ENCODE assay signal across 1 cellular context in the genomic region with DNA sequence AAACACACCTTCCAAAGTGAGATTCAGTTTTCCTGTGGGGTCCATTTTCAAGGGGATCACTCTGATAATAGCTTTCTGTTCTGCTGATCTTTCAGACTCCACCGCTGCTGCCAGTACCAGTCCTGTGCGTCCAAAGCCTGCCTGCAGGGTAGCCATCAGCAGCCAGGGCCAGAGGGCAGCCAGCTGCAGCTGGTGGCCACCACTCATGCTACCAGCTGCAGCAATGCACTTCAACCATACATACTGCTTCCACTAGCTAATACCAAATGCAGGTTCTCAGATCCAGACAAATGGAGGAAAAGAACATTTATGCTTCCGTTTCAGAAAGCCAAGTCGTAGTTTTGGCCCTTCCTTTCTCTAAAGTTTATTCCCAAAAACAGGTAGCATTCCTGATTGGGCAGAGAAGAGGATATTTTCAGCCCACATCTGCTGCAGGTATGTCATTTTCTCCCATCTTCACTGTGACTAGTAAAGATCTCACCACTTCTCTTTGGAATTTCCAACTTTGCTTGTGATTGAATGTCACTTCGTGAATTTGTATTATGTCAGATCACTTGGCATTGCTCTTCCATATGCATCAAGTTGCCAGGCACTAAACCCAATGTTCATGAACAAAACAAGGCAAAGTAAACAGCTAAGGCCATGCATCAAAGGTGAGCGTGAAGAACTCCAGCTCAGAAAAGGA.
A peak's percentile ranks its signal among the peaks of the same experiment; 100 is the strongest.
TF ChIP-seq lines count a peak whose summit lies in the region.

No MANE protein-coding gene starts in this region.

TF ChIP-seq in HepG2, 621 proteins besides CTCF, POLR2A, EP300 and RAD21 (continued from another document and continues in another):
- TF ChIP-seq, protein P1, sequence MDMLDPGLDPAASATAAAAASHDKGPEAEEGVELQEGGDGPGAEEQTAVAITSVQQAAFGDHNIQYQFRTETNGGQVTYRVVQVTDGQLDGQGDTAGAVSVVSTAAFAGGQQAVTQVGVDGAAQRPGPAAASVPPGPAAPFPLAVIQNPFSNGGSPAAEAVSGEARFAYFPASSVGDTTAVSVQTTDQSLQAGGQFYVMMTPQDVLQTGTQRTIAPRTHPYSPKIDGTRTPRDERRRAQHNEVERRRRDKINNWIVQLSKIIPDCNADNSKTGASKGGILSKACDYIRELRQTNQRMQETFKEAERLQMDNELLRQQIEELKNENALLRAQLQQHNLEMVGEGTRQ (IDR thresholded peaks at IDR 0.05; ENCODE audit: low read depth, low read length) = 0 out of 2 replicates have a peak, but pooled peaks have one; percentile 6
- TF ChIP-seq, protein P1 (CRISPR knock-in tag; IDR thresholded peaks at IDR 0.05; ENCODE audit: borderline replicate concordance) = no peak
- TF ChIP-seq MBD4 (IDR thresholded peaks at IDR 0.05; ENCODE audit: borderline replicate concordance, low read length) = peak; percentile 57; the same call in 1 of the 2 replicates
- TF ChIP-seq, protein P2, sequence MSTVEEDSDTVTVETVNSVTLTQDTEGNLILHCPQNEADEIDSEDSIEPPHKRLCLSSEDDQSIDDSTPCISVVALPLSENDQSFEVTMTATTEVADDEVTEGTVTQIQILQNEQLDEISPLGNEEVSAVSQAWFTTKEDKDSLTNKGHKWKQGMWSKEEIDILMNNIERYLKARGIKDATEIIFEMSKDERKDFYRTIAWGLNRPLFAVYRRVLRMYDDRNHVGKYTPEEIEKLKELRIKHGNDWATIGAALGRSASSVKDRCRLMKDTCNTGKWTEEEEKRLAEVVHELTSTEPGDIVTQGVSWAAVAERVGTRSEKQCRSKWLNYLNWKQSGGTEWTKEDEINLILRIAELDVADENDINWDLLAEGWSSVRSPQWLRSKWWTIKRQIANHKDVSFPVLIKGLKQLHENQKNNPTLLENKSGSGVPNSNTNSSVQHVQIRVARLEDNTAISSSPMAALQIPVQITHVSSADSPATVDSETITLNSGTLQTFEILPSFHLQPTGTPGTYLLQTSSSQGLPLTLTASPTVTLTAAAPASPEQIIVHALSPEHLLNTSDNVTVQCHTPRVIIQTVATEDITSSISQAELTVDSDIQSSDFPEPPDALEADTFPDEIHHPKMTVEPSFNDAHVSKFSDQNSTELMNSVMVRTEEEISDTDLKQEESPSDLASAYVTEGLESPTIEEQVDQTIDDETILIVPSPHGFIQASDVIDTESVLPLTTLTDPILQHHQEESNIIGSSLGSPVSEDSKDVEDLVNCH (CRISPR knock-in tag; IDR thresholded peaks at IDR 0.05) = no peak
- TF ChIP-seq, protein P3, sequence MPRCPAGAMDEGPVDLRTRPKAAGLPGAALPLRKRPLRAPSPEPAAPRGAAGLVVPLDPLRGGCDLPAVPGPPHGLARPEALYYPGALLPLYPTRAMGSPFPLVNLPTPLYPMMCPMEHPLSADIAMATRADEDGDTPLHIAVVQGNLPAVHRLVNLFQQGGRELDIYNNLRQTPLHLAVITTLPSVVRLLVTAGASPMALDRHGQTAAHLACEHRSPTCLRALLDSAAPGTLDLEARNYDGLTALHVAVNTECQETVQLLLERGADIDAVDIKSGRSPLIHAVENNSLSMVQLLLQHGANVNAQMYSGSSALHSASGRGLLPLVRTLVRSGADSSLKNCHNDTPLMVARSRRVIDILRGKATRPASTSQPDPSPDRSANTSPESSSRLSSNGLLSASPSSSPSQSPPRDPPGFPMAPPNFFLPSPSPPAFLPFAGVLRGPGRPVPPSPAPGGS (CRISPR knock-in tag; IDR thresholded peaks at IDR 0.05) = no peak
- TF ChIP-seq GTF2F1 (IDR thresholded peaks at IDR 0.05; ENCODE audit: low read length) = no peak
- no peak for TF ChIP-seq SNRNP70 (IDR thresholded peaks at IDR 0.05; ENCODE audit: low read depth, low read length)
- TF ChIP-seq, protein P4, sequence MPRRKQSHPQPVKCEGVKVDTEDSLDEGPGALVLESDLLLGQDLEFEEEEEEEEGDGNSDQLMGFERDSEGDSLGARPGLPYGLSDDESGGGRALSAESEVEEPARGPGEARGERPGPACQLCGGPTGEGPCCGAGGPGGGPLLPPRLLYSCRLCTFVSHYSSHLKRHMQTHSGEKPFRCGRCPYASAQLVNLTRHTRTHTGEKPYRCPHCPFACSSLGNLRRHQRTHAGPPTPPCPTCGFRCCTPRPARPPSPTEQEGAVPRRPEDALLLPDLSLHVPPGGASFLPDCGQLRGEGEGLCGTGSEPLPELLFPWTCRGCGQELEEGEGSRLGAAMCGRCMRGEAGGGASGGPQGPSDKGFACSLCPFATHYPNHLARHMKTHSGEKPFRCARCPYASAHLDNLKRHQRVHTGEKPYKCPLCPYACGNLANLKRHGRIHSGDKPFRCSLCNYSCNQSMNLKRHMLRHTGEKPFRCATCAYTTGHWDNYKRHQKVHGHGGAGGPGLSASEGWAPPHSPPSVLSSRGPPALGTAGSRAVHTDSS (CRISPR knock-in tag; conservative IDR thresholded peaks at IDR 0.05) = no peak
- TF ChIP-seq ZNF317 (CRISPR knock-in tag; IDR thresholded peaks at IDR 0.05) = no peak
- TF ChIP-seq, protein P5, sequence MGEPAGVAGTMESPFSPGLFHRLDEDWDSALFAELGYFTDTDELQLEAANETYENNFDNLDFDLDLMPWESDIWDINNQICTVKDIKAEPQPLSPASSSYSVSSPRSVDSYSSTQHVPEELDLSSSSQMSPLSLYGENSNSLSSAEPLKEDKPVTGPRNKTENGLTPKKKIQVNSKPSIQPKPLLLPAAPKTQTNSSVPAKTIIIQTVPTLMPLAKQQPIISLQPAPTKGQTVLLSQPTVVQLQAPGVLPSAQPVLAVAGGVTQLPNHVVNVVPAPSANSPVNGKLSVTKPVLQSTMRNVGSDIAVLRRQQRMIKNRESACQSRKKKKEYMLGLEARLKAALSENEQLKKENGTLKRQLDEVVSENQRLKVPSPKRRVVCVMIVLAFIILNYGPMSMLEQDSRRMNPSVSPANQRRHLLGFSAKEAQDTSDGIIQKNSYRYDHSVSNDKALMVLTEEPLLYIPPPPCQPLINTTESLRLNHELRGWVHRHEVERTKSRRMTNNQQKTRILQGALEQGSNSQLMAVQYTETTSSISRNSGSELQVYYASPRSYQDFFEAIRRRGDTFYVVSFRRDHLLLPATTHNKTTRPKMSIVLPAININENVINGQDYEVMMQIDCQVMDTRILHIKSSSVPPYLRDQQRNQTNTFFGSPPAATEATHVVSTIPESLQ (CRISPR knock-in tag; conservative IDR thresholded peaks at IDR 0.05) = no peak
- TF ChIP-seq ZNF207 (IDR thresholded peaks at IDR 0.05; ENCODE audit: borderline replicate concordance) = no peak
- TF ChIP-seq ZNF264 (CRISPR knock-in tag; IDR thresholded peaks at IDR 0.05) = 0 out of 2 replicates have a peak, but pooled peaks have one; percentile 41
- TF ChIP-seq, protein P6, sequence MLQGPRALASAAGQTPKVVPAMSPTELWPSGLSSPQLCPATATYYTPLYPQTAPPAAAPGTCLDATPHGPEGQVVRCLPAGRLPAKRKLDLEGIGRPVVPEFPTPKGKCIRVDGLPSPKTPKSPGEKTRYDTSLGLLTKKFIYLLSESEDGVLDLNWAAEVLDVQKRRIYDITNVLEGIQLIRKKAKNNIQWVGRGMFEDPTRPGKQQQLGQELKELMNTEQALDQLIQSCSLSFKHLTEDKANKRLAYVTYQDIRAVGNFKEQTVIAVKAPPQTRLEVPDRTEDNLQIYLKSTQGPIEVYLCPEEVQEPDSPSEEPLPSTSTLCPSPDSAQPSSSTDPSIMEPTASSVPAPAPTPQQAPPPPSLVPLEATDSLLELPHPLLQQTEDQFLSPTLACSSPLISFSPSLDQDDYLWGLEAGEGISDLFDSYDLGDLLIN (CRISPR knock-in tag; IDR thresholded peaks at IDR 0.05; ENCODE audit: borderline replicate concordance) = no peak
- TF ChIP-seq CCAR2 (optimal IDR thresholded peaks at IDR 0.05; ENCODE audit: low read depth, low read length) = no peak
- TF ChIP-seq ARID2 (CRISPR knock-in tag; IDR thresholded peaks at IDR 0.05; ENCODE audit: borderline replicate concordance) = no peak
- TF ChIP-seq ZNF761 (CRISPR knock-in tag; conservative IDR thresholded peaks at IDR 0.05) = no peak
- TF ChIP-seq TGIF2 (CRISPR knock-in tag; IDR thresholded peaks at IDR 0.05) = peak; percentile 35; the same call in 1 of the 2 replicates
- TF ChIP-seq, protein P7, sequence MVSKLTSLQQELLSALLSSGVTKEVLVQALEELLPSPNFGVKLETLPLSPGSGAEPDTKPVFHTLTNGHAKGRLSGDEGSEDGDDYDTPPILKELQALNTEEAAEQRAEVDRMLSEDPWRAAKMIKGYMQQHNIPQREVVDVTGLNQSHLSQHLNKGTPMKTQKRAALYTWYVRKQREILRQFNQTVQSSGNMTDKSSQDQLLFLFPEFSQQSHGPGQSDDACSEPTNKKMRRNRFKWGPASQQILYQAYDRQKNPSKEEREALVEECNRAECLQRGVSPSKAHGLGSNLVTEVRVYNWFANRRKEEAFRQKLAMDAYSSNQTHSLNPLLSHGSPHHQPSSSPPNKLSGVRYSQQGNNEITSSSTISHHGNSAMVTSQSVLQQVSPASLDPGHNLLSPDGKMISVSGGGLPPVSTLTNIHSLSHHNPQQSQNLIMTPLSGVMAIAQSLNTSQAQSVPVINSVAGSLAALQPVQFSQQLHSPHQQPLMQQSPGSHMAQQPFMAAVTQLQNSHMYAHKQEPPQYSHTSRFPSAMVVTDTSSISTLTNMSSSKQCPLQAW (CRISPR knock-in tag; IDR thresholded peaks at IDR 0.05) = peak; percentile 62; the same call in 1 of the 2 replicates
- no peak for TF ChIP-seq NFE2L2 (IDR thresholded peaks at IDR 0.05; ENCODE audit: low read length)
- no peak for TF ChIP-seq GFI1 (CRISPR knock-in tag; IDR thresholded peaks at IDR 0.05; ENCODE audit: borderline replicate concordance)
- no peak for TF ChIP-seq ZNF329 (CRISPR knock-in tag; IDR thresholded peaks at IDR 0.05; ENCODE audit: low read depth)
- no peak for TF ChIP-seq ZNF382 (CRISPR knock-in tag; IDR thresholded peaks at IDR 0.05; ENCODE audit: borderline replicate concordance)
- TF ChIP-seq, protein P8, sequence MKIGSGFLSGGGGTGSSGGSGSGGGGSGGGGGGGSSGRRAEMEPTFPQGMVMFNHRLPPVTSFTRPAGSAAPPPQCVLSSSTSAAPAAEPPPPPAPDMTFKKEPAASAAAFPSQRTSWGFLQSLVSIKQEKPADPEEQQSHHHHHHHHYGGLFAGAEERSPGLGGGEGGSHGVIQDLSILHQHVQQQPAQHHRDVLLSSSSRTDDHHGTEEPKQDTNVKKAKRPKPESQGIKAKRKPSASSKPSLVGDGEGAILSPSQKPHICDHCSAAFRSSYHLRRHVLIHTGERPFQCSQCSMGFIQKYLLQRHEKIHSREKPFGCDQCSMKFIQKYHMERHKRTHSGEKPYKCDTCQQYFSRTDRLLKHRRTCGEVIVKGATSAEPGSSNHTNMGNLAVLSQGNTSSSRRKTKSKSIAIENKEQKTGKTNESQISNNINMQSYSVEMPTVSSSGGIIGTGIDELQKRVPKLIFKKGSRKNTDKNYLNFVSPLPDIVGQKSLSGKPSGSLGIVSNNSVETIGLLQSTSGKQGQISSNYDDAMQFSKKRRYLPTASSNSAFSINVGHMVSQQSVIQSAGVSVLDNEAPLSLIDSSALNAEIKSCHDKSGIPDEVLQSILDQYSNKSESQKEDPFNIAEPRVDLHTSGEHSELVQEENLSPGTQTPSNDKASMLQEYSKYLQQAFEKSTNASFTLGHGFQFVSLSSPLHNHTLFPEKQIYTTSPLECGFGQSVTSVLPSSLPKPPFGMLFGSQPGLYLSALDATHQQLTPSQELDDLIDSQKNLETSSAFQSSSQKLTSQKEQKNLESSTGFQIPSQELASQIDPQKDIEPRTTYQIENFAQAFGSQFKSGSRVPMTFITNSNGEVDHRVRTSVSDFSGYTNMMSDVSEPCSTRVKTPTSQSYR (CRISPR knock-in tag; IDR thresholded peaks at IDR 0.05; ENCODE audit: borderline replicate concordance) = 0 out of 2 replicates have a peak, but pooled peaks have one; percentile 7
- TF ChIP-seq, protein P9, sequence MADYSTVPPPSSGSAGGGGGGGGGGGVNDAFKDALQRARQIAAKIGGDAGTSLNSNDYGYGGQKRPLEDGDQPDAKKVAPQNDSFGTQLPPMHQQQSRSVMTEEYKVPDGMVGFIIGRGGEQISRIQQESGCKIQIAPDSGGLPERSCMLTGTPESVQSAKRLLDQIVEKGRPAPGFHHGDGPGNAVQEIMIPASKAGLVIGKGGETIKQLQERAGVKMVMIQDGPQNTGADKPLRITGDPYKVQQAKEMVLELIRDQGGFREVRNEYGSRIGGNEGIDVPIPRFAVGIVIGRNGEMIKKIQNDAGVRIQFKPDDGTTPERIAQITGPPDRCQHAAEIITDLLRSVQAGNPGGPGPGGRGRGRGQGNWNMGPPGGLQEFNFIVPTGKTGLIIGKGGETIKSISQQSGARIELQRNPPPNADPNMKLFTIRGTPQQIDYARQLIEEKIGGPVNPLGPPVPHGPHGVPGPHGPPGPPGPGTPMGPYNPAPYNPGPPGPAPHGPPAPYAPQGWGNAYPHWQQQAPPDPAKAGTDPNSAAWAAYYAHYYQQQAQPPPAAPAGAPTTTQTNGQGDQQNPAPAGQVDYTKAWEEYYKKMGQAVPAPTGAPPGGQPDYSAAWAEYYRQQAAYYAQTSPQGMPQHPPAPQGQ (CRISPR knock-in tag; IDR thresholded peaks at IDR 0.05; ENCODE audit: borderline replicate concordance) = no peak
- no peak for TF ChIP-seq ZNF232 (CRISPR knock-in tag; IDR thresholded peaks at IDR 0.05; ENCODE audit: borderline replicate concordance)
- no peak for TF ChIP-seq SOX13 (IDR thresholded peaks at IDR 0.05)
- no peak; a peak in 1 of 4 replicates for TF ChIP-seq SOX13 (CRISPR knock-in tag; conservative IDR thresholded peaks at IDR 0.05 in 1 of 2, IDR thresholded peaks at IDR 0.05 in 1 of 2)
- no peak for TF ChIP-seq ZNF883 (CRISPR knock-in tag; IDR thresholded peaks at IDR 0.05; ENCODE audit: not compliant biosample characterization)
- TF ChIP-seq, protein P10, sequence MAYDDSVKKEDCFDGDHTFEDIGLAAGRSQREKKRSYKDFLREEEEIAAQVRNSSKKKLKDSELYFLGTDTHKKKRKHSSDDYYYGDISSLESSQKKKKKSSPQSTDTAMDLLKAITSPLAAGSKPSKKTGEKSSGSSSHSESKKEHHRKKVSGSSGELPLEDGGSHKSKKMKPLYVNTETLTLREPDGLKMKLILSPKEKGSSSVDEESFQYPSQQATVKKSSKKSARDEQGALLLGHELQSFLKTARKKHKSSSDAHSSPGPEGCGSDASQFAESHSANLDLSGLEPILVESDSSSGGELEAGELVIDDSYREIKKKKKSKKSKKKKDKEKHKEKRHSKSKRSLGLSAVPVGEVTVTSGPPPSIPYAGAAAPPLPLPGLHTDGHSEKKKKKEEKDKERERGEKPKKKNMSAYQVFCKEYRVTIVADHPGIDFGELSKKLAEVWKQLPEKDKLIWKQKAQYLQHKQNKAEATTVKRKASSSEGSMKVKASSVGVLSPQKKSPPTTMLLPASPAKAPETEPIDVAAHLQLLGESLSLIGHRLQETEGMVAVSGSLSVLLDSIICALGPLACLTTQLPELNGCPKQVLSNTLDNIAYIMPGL (CRISPR knock-in tag; IDR thresholded peaks at IDR 0.05; ENCODE audit: borderline replicate concordance in 1 of 2, low read depth in 1 of 2) = peak; percentile 60 to 82; a peak in 3 of 4 replicates
- TF ChIP-seq FOSL1 (CRISPR knock-in tag; IDR thresholded peaks at IDR 0.05; ENCODE audit: borderline replicate concordance) = no peak
- TF ChIP-seq HNRNPLL (IDR thresholded peaks at IDR 0.05; ENCODE audit: low read depth, low read length, poor library complexity, severe bottlenecking) = no peak
- TF ChIP-seq ZNF274 (CRISPR knock-in tag; IDR thresholded peaks at IDR 0.05) = no peak
- no peak for TF ChIP-seq ZNF766 (CRISPR knock-in tag; IDR thresholded peaks at IDR 0.05; ENCODE audit: borderline replicate concordance)
- TF ChIP-seq ZNF772 (CRISPR knock-in tag; IDR thresholded peaks at IDR 0.05) = no peak
- TF ChIP-seq RXRB (CRISPR knock-in tag; IDR thresholded peaks at IDR 0.05; ENCODE audit: borderline replicate concordance) = no peak
- TF ChIP-seq POLR2AphosphoS2 (IDR thresholded peaks at IDR 0.05; ENCODE audit: low read depth, low read length) = no peak
- TF ChIP-seq PLRG1 (conservative IDR thresholded peaks at IDR 0.05) = no peak
